ENCODE assay signal across 2 cellular contexts in the genomic region with DNA sequence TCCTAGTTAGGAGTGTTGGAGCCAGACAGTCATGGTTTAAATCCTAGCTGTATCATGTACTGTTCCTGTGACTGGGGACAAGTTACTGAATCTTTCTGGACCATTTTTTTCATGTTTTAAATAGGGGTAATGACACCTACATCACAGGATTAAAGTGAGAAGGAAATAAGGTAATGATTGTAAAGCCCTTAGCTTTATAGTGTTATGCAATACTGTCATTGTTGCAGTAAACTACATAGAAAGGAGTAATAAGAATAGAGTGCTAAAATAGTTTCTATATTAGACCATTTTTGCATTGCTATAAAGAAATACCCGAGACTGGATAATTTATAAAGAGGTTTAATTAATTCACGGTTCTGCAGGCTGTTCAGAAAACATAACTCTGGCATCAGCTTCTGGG.
TF ChIP-seq lines count a peak whose summit lies in the region.

No MANE protein-coding gene starts in this region.

TF ChIP-seq in IMR-90, 13 proteins besides CTCF, POLR2A, EP300 and RAD21:
- TF ChIP-seq SMC3 (IDR thresholded peaks at IDR 0.05; ENCODE audit: low read depth, low read length) (no peak), NFE2L2 (IDR thresholded peaks at IDR 0.05; ENCODE audit: low read depth, low read length) (no peak), BHLHE40 (IDR thresholded peaks at IDR 0.05; ENCODE audit: low read depth, low read length) (no peak), CEBPB (IDR thresholded peaks at IDR 0.05; ENCODE audit: low read depth, low read length) (0 out of 2 replicates have a peak, but pooled peaks have one; percentile 26), RFX5 (IDR thresholded peaks at IDR 0.05; ENCODE audit: low read depth, low read length) (no peak), MXI1 (IDR thresholded peaks at IDR 0.05; ENCODE audit: borderline replicate concordance, low read depth, low read length) (no peak), MAZ (IDR thresholded peaks at IDR 0.05; ENCODE audit: borderline replicate concordance, low read depth, low read length) (no peak)
- TF ChIP-seq, protein P1, sequence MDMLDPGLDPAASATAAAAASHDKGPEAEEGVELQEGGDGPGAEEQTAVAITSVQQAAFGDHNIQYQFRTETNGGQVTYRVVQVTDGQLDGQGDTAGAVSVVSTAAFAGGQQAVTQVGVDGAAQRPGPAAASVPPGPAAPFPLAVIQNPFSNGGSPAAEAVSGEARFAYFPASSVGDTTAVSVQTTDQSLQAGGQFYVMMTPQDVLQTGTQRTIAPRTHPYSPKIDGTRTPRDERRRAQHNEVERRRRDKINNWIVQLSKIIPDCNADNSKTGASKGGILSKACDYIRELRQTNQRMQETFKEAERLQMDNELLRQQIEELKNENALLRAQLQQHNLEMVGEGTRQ (IDR thresholded peaks at IDR 0.05; ENCODE audit: low read depth, low read length) = no peak

TF ChIP-seq in K562, 482 proteins besides CTCF, POLR2A, EP300 and RAD21:
- TF ChIP-seq, protein P2, sequence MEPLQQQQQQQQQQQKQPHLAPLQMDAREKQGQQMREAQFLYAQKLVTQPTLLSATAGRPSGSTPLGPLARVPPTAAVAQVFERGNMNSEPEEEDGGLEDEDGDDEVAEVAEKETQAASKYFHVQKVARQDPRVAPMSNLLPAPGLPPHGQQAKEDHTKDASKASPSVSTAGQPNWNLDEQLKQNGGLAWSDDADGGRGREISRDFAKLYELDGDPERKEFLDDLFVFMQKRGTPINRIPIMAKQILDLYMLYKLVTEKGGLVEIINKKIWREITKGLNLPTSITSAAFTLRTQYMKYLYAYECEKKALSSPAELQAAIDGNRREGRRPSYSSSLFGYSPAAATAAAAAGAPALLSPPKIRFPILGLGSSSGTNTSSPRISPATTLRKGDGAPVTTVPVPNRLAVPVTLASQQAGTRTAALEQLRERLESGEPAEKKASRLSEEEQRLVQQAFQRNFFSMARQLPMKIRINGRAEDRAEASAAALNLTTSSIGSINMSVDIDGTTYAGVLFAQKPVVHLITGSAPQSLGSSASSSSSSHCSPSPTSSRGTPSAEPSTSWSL (CRISPR knock-in tag; IDR thresholded peaks at IDR 0.05; ENCODE audit: borderline replicate concordance) = no peak
- TF ChIP-seq CEBPG (CRISPR knock-in tag; IDR thresholded peaks at IDR 0.05) (no peak), CEBPG (tag; conservative IDR thresholded peaks at IDR 0.05 in 1 of 2, IDR thresholded peaks at IDR 0.05 in 1 of 2) (peak; percentile 49 to 51; a peak in 1 of 4 replicates), TRIM24 (IDR thresholded peaks at IDR 0.05) (peak in 1 of 2 experiments; percentile 12; a peak in 1 of 4 replicates), CEBPB (tag; IDR thresholded peaks at IDR 0.05) (peak; percentile 50)
